19 cellular contexts compared by ENCODE assay signal in genomic region chr14:95147597-95147996, GRCh38.
"Had no signal": no experiment of that assay in that cellular context is flagged by ENCODE, and none has a peak within 500 bp of the region (broad histone marks: within the 10 kb centered on the region; RNA-seq: fewer than 3 reads in every experiment).

No MANE protein-coding gene starts in this region.

- H3K9me3 ChIP-seq: upper lobe of right lung had no signal

- H3K4me3 Mint-ChIP-seq: effector memory CD8-positive, alpha-beta T cell; nephron; stimulated activated naive CD8-positive, alpha-beta T cell treated with anti-CD3 and anti-CD28 coated beads, Interleukin-15, Interleukin-2, amounts not matched to agents 100 ng/mL and 50 ng/mL, for 24 hours; T-helper 2 cell treated with Interferon-gamma antibody and Interleukin-4, amounts not matched to agents 5 μg/mL and 100 μg/mL, for 36 hours had no signal

- ATAC-seq: activated CD4-positive, CD25-positive, alpha-beta regulatory T cell treated with anti-CD3 and anti-CD28 coated beads, Interleukin-2, amount 50 U/mL, for 24 hours; effector memory CD8-positive, alpha-beta T cell; left lobe of liver; upper lobe of right lung had no signal

- H3K27me3 Mint-ChIP-seq: effector memory CD8-positive, alpha-beta T cell; progenitor cell of endocrine pancreas; stimulated activated naive CD8-positive, alpha-beta T cell treated with anti-CD3 and anti-CD28 coated beads, Interleukin-15, Interleukin-2, amounts not matched to agents 100 ng/mL and 50 ng/mL, for 24 hours had no signal

- H3K36me3 ChIP-seq: right atrium auricular region, upper lobe of right lung had no signal

- H3K27ac ChIP-seq: hepatocyte, right atrium auricular region, upper lobe of right lung had no signal

- DNase-seq: activated CD4-positive, alpha-beta T cell treated with anti-CD3 and anti-CD28 coated beads, Interleukin-2, amount 50 U/mL, for 1 hour; activated CD8-positive, alpha-beta memory T cell treated with anti-CD3 and anti-CD28 coated beads for 24 hours; activated naive CD4-positive, alpha-beta T cell; aorta; dermis blood vessel endothelial cell; effector memory CD8-positive, alpha-beta T cell; islet precursor cell; occipital lobe; small intestine; stimulated activated CD4-positive, alpha-beta T cell treated with anti-CD3 and anti-CD28 coated beads, Interleukin-4, amount 100 ng/mL, for 24 hours; upper lobe of right lung had no signal

- H3K27me3 ChIP-seq: hepatocyte, right atrium auricular region, upper lobe of right lung had no signal

- H3K27ac Mint-ChIP-seq: nephron; stimulated activated naive CD8-positive, alpha-beta T cell treated with anti-CD3 and anti-CD28 coated beads, Interleukin-15, Interleukin-2, amounts not matched to agents 100 ng/mL and 50 ng/mL, for 24 hours; T-helper 2 cell treated with Interferon-gamma antibody and Interleukin-4, amounts not matched to agents 5 μg/mL and 100 μg/mL, for 36 hours had no signal

- H3K4me3 ChIP-seq: hepatocyte, right atrium auricular region, upper lobe of right lung had no signal
